Comparison of ENCODE assay signal across 14 cellular contexts in genomic region chr4:139629761-139630160, GRCh38.
"Had no signal": no experiment of that assay in that cellular context is flagged by ENCODE, and none has a peak within 500 bp of the region (broad histone marks: within the 10 kb centered on the region; RNA-seq: fewer than 3 reads in every experiment).

No MANE protein-coding gene starts in this region.

- H3K4me2 ChIP-seq: smooth muscle cell had no signal

- H3K27ac ChIP-seq: epithelial cell of prostate, esophagus muscularis mucosa, gastrocnemius medialis, suprapubic skin, thyroid gland had no signal

- H3K4me1 ChIP-seq: esophagus muscularis mucosa, suprapubic skin had no signal

- H3K27me3 ChIP-seq: esophagus muscularis mucosa, gastrocnemius medialis, suprapubic skin, thyroid gland had no signal

- H3K4me3 ChIP-seq: esophagus muscularis mucosa, gastrocnemius medialis, smooth muscle cell, suprapubic skin, thyroid gland had no signal

- ATAC-seq: effector memory CD8-positive, alpha-beta T cell; left colon; naive thymus-derived CD4-positive, alpha-beta T cell; right cardiac atrium; stimulated activated naive CD8-positive, alpha-beta T cell treated with anti-CD3 and anti-CD28 coated beads, Interleukin-15, Interleukin-2, amounts not matched to agents 100 U/mL and 50 U/mL, for 24 hours had no signal

- H3K36me3 ChIP-seq: esophagus muscularis mucosa, gastrocnemius medialis, suprapubic skin, thyroid gland had no signal

- DNase-seq: effector memory CD8-positive, alpha-beta T cell; gastrocnemius medialis; glutamatergic neuron; immature natural killer cell; left colon; naive thymus-derived CD4-positive, alpha-beta T cell; right cardiac atrium; stimulated activated CD4-positive, alpha-beta T cell treated with anti-CD3 and anti-CD28 coated beads, Interleukin-2, amount 100 ng/mL, for 48 hours; stimulated activated naive CD8-positive, alpha-beta T cell treated with anti-CD3 and anti-CD28 coated beads, Interleukin-15, Interleukin-2, amounts not matched to agents 100 U/mL and 50 U/mL, for 24 hours; thyroid gland had no signal

- H3K9me3 ChIP-seq: esophagus muscularis mucosa, gastrocnemius medialis, suprapubic skin, thyroid gland had no signal
